In the genomic region with DNA sequence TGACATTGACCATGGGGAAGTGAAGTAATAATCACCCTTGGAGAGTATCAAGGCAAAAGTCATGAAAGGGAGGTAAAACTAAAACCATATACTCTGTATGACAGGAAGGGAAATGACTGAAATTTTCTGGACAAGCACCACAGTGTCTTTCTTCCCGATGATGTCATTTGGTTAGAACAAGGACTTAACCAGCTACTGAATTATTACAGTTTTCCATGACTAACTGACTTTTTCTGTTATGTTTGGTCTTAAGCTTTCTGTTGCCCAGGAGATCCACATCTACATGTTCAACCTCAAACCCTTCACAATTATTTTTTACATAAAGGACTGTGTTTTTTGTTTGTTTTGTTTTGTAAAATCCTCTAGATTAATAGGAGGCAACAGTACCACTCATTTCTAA, we compare ENCODE assay signal across 8 cellular contexts. TPM values are rescaled to one million over a fixed set of nuclear protein-coding genes. Genes with fewer than 3 reads are reported as not detected.
DNase-seq lines count a peak whose midpoint lies in the region; TF ChIP-seq lines count a peak whose summit lies in the region.

No MANE protein-coding gene starts in this region.

- peaks cover 45% of the 10 kb centered on the region for H3K4me1 Mint-ChIP-seq in osteocyte (ENCODE audit: unreplicated experiment)

- H3K9ac ChIP-seq in SK-N-SH, result peak overlapping the region; percentile 39; the same call in 1 of the 2 replicates

- H3K4me1 ChIP-seq in SK-N-SH (ENCODE audit: control insufficient read depth in 1 of 2, insufficient read depth in 2 of 2, low read depth in 1 of 2, low read length in 1 of 2), result peaks cover 0 to 2% of the 10 kb centered on the region in 2 experiments; a peak in 1 of 4 replicates

- H3K9me3 Mint-ChIP-seq in osteocyte (ENCODE audit: unreplicated experiment), result no peaks in the 10 kb centered on the region

- H3K4me2 ChIP-seq in SK-N-SH, result no peak overlapping the region

- DNase-seq in BJ (ENCODE audit: low read depth), result peak; percentile 57
- DNase-seq in SK-N-SH, result no peak
- peak; percentile 84 for DNase-seq in fibroblast of pulmonary artery (ENCODE audit: low read depth)
- no peak for DNase-seq in osteocyte (ENCODE audit: extremely low spot score, unreplicated experiment)
- no peak for DNase-seq in NCI-H1436 (lab: John Stamatoyannopoulos, UW)
- DNase-seq in activated CD8-positive, alpha-beta memory T cell treated with anti-CD3 and anti-CD28 coated beads, Interleukin-2, amount 50 U/mL, for 48 hours, result no peak
- DNase-seq in NCI-H345 (lab: John Stamatoyannopoulos, UW), result no peak
- DNase-seq in RWPE1 (ENCODE audit: low spot score), result no peak

- CTCF ChIA-PET in BJ (lab: Yijun Ruan, JAX) (interaction anchor here (0.7 to 1.6 kb wide), 3 partner anchors 8 to 89 kb away, joined by 3 read pairs; no protein-coding TSS in a partner anchor), SK-N-SH (lab: Yijun Ruan, JAX) (interaction anchor here (0.5 to 7.2 kb wide), 6 partner anchors 10 to 532 kb away, joined by 3 to 46 read pairs (median 4); no protein-coding TSS in a partner anchor), RWPE1 (lab: Yijun Ruan, JAX) (interaction anchor here (0.9 to 1.2 kb wide), 2 partner anchors 9 to 11 kb away, joined by 5 read pairs; no protein-coding TSS in a partner anchor)

- no peak for TF ChIP-seq EP300 in SK-N-SH (IDR thresholded peaks at IDR 0.05; ENCODE audit: borderline replicate concordance in 1 of 2, low read depth in 1 of 2, low read length in 1 of 2)

- H3K79me2 ChIP-seq in SK-N-SH (ENCODE audit: insufficient read depth), result peaks cover 97% of the 10 kb centered on the region

- peaks cover 5% of the 10 kb centered on the region for H3F3A ChIP-seq in SK-N-SH (replicated peaks; ENCODE audit: insufficient read depth)

- no peak overlapping the region for H3K4me3 Mint-ChIP-seq in osteocyte (ENCODE audit: unreplicated experiment)

- H3K36me3 ChIP-seq in BJ (ENCODE audit: control insufficient read depth, insufficient read depth, low read length), result no peaks in the 10 kb centered on the region
- no peaks in the 10 kb centered on the region for H3K36me3 ChIP-seq in SK-N-SH (replicated peaks in 1 of 2; ENCODE audit: control insufficient read depth in 1 of 2, insufficient read depth in 2 of 2, low read length in 1 of 2)

- H4K20me1 ChIP-seq in SK-N-SH (ENCODE audit: insufficient read depth), result peaks cover 8% of the 10 kb centered on the region; the same call in 1 of the 2 replicates

- H3K27ac ChIP-seq in SK-N-SH (ENCODE audit: low read depth in 2 of 2, low read length in 1 of 2) (peak overlapping the region in 1 of 2 experiments; percentile 75; a peak in 2 of 4 replicates), RWPE1 (no peak overlapping the region)

- no peaks in the 10 kb centered on the region for H3K36me3 Mint-ChIP-seq in osteocyte (ENCODE audit: unreplicated experiment)

- no peaks in the 10 kb centered on the region for H3K9me3 ChIP-seq in SK-N-SH

- WGBS in SK-N-SH (ENCODE audit: low lambda C conversion rate), result 78% methylated on average over 1 of the region's 1 CpG

- peak overlapping the region; percentile 66 for H3K27ac Mint-ChIP-seq in osteocyte (ENCODE audit: unreplicated experiment)

- no peaks in the 10 kb centered on the region for H3K9me2 ChIP-seq in SK-N-SH

- H3K27me3 ChIP-seq in BJ (ENCODE audit: control insufficient read depth, insufficient read depth, low read length), result no peaks in the 10 kb centered on the region
- no peaks in the 10 kb centered on the region for H3K27me3 ChIP-seq in SK-N-SH (ENCODE audit: insufficient read depth)

- H3K4me3 ChIP-seq in BJ (ENCODE audit: low read depth, low read length) (no peak overlapping the region), SK-N-SH (ENCODE audit: low read depth in 2 of 2, low read length in 1 of 2) (no peak overlapping the region), fibroblast of pulmonary artery (replicated peaks; ENCODE audit: low read depth, low read length) (no peak overlapping the region)

- no peak for TF ChIP-seq CTCF in BJ (IDR thresholded peaks at IDR 0.05; ENCODE audit: insufficient read depth, low read depth, low read length)
- TF ChIP-seq CTCF in SK-N-SH (IDR thresholded peaks at IDR 0.05), result no peak
- no peak for TF ChIP-seq CTCF in fibroblast of pulmonary artery (IDR thresholded peaks at IDR 0.05; ENCODE audit: low read length, missing control alignments)
- no peak for TF ChIP-seq CTCF in osteocyte (IDR thresholded peaks at IDR 0.05)
- TF ChIP-seq CTCF in RWPE1 (conservative IDR thresholded peaks at IDR 0.05; ENCODE audit: low read depth), result no peak

- no peak overlapping the region for H2AFZ ChIP-seq in SK-N-SH (ENCODE audit: low read depth)

- TF ChIP-seq RAD21 in SK-N-SH (IDR thresholded peaks at IDR 0.05; ENCODE audit: low read length), result no peak

- no peaks in the 10 kb centered on the region for H3K27me3 Mint-ChIP-seq in osteocyte (ENCODE audit: unreplicated experiment)

- POLR2A ChIA-PET in BJ (lab: Charles Lee), result no interaction called here
- POLR2A ChIA-PET in SK-N-SH (lab: Yijun Ruan, JAX), result no interaction called here
- POLR2A ChIA-PET in RWPE1 (lab: Yijun Ruan, JAX; ENCODE audit: low non-redundant PET), result no interaction called here

TF ChIP-seq in SK-N-SH, 30 proteins besides CTCF, POLR2A, EP300 and RAD21 (continues in another document):
- TF ChIP-seq GATA2 (CRISPR knock-in tag; IDR thresholded peaks at IDR 0.05), result no peak
- TF ChIP-seq, protein P1, sequence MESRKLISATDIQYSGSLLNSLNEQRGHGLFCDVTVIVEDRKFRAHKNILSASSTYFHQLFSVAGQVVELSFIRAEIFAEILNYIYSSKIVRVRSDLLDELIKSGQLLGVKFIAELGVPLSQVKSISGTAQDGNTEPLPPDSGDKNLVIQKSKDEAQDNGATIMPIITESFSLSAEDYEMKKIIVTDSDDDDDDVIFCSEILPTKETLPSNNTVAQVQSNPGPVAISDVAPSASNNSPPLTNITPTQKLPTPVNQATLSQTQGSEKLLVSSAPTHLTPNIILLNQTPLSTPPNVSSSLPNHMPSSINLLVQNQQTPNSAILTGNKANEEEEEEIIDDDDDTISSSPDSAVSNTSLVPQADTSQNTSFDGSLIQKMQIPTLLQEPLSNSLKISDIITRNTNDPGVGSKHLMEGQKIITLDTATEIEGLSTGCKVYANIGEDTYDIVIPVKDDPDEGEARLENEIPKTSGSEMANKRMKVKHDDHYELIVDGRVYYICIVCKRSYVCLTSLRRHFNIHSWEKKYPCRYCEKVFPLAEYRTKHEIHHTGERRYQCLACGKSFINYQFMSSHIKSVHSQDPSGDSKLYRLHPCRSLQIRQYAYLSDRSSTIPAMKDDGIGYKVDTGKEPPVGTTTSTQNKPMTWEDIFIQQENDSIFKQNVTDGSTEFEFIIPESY (IDR thresholded peaks at IDR 0.05; ENCODE audit: borderline replicate concordance, low read depth), result no peak
- TF ChIP-seq, protein P2, sequence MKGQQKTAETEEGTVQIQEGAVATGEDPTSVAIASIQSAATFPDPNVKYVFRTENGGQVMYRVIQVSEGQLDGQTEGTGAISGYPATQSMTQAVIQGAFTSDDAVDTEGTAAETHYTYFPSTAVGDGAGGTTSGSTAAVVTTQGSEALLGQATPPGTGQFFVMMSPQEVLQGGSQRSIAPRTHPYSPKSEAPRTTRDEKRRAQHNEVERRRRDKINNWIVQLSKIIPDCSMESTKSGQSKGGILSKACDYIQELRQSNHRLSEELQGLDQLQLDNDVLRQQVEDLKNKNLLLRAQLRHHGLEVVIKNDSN (IDR thresholded peaks at IDR 0.05; ENCODE audit: borderline replicate concordance, low read depth), result no peak
- TF ChIP-seq, protein P3, sequence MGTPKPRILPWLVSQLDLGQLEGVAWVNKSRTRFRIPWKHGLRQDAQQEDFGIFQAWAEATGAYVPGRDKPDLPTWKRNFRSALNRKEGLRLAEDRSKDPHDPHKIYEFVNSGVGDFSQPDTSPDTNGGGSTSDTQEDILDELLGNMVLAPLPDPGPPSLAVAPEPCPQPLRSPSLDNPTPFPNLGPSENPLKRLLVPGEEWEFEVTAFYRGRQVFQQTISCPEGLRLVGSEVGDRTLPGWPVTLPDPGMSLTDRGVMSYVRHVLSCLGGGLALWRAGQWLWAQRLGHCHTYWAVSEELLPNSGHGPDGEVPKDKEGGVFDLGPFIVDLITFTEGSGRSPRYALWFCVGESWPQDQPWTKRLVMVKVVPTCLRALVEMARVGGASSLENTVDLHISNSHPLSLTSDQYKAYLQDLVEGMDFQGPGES (IDR thresholded peaks at IDR 0.05; ENCODE audit: low read depth, low read length), result no peak
- no peak for TF ChIP-seq RFX5 (IDR thresholded peaks at IDR 0.05; ENCODE audit: low read length)
- no peak for TF ChIP-seq YY1 (IDR thresholded peaks at IDR 0.05; ENCODE audit: low read depth)
- no peak for TF ChIP-seq ELF1 (IDR thresholded peaks at IDR 0.05)
- TF ChIP-seq RXRA (IDR thresholded peaks at IDR 0.05; ENCODE audit: borderline replicate concordance, low read depth), result no peak
- TF ChIP-seq SMC3 (IDR thresholded peaks at IDR 0.05; ENCODE audit: low read depth, low read length), result no peak
- TF ChIP-seq, protein P4, sequence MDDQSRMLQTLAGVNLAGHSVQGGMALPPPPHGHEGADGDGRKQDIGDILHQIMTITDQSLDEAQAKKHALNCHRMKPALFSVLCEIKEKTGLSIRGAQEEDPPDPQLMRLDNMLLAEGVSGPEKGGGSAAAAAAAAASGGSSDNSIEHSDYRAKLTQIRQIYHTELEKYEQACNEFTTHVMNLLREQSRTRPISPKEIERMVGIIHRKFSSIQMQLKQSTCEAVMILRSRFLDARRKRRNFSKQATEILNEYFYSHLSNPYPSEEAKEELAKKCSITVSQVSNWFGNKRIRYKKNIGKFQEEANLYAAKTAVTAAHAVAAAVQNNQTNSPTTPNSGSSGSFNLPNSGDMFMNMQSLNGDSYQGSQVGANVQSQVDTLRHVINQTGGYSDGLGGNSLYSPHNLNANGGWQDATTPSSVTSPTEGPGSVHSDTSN (IDR thresholded peaks at IDR 0.05), result no peak
- no peak for TF ChIP-seq MEF2A (IDR thresholded peaks at IDR 0.05; ENCODE audit: borderline replicate concordance, low read depth)
- TF ChIP-seq FOXJ3 (CRISPR knock-in tag; IDR thresholded peaks at IDR 0.05), result no peak
- no peak for TF ChIP-seq TAF1 (IDR thresholded peaks at IDR 0.05; ENCODE audit: borderline replicate concordance, low read depth, low read length)
- no peak for TF ChIP-seq NRF1 (IDR thresholded peaks at IDR 0.05; ENCODE audit: low read depth, low read length)
- no peak for TF ChIP-seq POLR2AphosphoS5 (IDR thresholded peaks at IDR 0.05; ENCODE audit: low read depth, low read length)

RNA-seq across cellular contexts. Expression of a gene that starts 42.9 kb away (rescaled TPM):
- polyA plus RNA-seq in BJ (2011; rRNA removed), result 1.6 and 3.1 TPM in 2 replicates
- polyA minus RNA-seq in BJ (2011; rRNA and poly(A)+ RNA removed), result 6.1 and 9.6 TPM in 2 replicates
- polyA plus RNA-seq in SK-N-SH (2012; rRNA removed), result 13.0 and 18.1 TPM in 2 replicates
- 17.4 and 22.1 TPM in 2 replicates for polyA plus RNA-seq in SK-N-SH (2012; cell fraction: cytosol; rRNA removed)
- polyA plus RNA-seq in SK-N-SH (2012; cell fraction: nucleus; rRNA removed), result 13.8 and 25.4 TPM in 2 replicates
- total RNA-seq in osteocyte, result 3.5 and 5.9 TPM in 2 replicates

Comparison
In these comparisons a context has a peak if more than half of its experiments do, and no peak if none do; other contexts are left out.
1. DNase-seq: peak in BJ (single experiment) and fibroblast of pulmonary artery (single experiment); none in SK-N-SH (single experiment), osteocyte (single experiment), NCI-H1436 (single experiment), activated CD8-positive, alpha-beta memory T cell treated with anti-CD3 and anti-CD28 coated beads, Interleukin-2, amount 50 U/mL, for 48 hours (single experiment), NCI-H345 (single experiment) and RWPE1 (single experiment).